In genomic region chr10:46028584-46029570, GRCh38 we compare ENCODE assay signal across 8 cellular contexts. TPM values are rescaled to one million over a fixed set of nuclear protein-coding genes. Genes with fewer than 3 reads are reported as not detected.
DNase-seq lines count a peak whose midpoint lies in the region; ATAC-seq, FAIRE-seq and TF ChIP-seq lines count a peak whose summit lies in the region.

No MANE protein-coding gene starts in this region.

- intact Hi-C loops in activated B cell treated with CpG ODN at 0.5 μM for 24 hours (cut with micrococcal nuclease), result loop anchor here (1.0 to 10.0 kb wide), 5 partner anchors 47 to 1062 kb away; partner anchors contain the start of gene ALOX5

- peak overlapping the region; percentile 89 for H3K27ac Mint-ChIP-seq in activated B cell treated with CpG ODN at 0.5 μM for 24 hours

- peak; percentile 22 for ATAC-seq in activated B cell treated with CpG ODN at 0.5 μM for 24 hours (ENCODE audit: low read depth)

- H3K4me3 Mint-ChIP-seq in activated B cell treated with CpG ODN at 0.5 μM for 24 hours, result peak overlapping the region; percentile 95

- peaks cover 11% of the 10 kb centered on the region for H3K36me3 Mint-ChIP-seq in activated B cell treated with CpG ODN at 0.5 μM for 24 hours (ENCODE audit: low read depth)

- no peaks in the 10 kb centered on the region for H3K9me3 Mint-ChIP-seq in activated B cell treated with CpG ODN at 0.5 μM for 24 hours

- DNase-seq in stimulated activated CD4-positive, alpha-beta T cell treated with anti-CD3 and anti-CD28 coated beads, Interleukin-2, amount 100 ng/mL, for 4 hours (ENCODE audit: low read depth), result peak; percentile 24
- no peak for DNase-seq in stimulated activated CD4-positive, alpha-beta T cell treated with anti-CD3 and anti-CD28 coated beads, Interleukin-2, amount 100 ng/mL, for 48 hours
- DNase-seq in HFF-Myc (ENCODE audit: extremely low read depth, low read depth) (peak; percentile 42), NCI-H1694 (lab: John Stamatoyannopoulos, UW) (peak; percentile 19), activated B cell treated with CpG ODN at 0.5 μM for 24 hours (no peak), fibroblast of peridontal ligament (ENCODE audit: extremely low read depth) (peak; percentile 81), non-pigmented ciliary epithelial cell (ENCODE audit: low read depth) (peak; percentile 37), GM12892 (ENCODE audit: insufficient read length) (no peak)

- H3K27me3 Mint-ChIP-seq in activated B cell treated with CpG ODN at 0.5 μM for 24 hours, result no peaks in the 10 kb centered on the region

- TF ChIP-seq CTCF in HFF-Myc (IDR thresholded peaks at IDR 0.05; ENCODE audit: low read depth, low read length, missing control alignments) (peak; percentile 56), activated B cell treated with CpG ODN at 0.5 μM for 24 hours (IDR thresholded peaks at IDR 0.05) (no peak)

- CTCF ChIA-PET in activated B cell treated with CpG ODN at 0.5 μM for 24 hours (lab: Charles Lee), result interaction anchor here (0.8 to 2.4 kb wide), 5 partner anchors 9 to 794 kb away, joined by 3 to 8 read pairs (median 3); no protein-coding TSS in a partner anchor

- FAIRE-seq in GM12892 (lab: Jason Lieb, UNC), result no peak

- POLR2A ChIA-PET in activated B cell treated with CpG ODN at 0.5 μM for 24 hours (lab: Charles Lee), result interaction anchor here (1.0 kb wide), 1 partner anchor 779 kb away, joined by 9 read pairs; no protein-coding TSS in a partner anchor

- H3K4me3 ChIP-seq in HFF-Myc (replicated peaks; ENCODE audit: low read depth, low read length), result peak overlapping the region; percentile 94

- TF ChIP-seq POLR2A in GM12892 (IDR thresholded peaks at IDR 0.05; ENCODE audit: low read depth, low read length), result no peak

- H3K4me1 Mint-ChIP-seq in activated B cell treated with CpG ODN at 0.5 μM for 24 hours, result peaks cover 60% of the 10 kb centered on the region

RNA-seq across cellular contexts. Expression of gene NCOA4, which starts 1.5 kb away (rescaled TPM):
- total RNA-seq in activated B cell treated with CpG ODN at 0.5 μM for 24 hours, result 94.5 and 94.9 TPM in 2 replicates
- polyA plus RNA-seq in GM12892 (2012; ENCODE audit: missing spikeins), result 65.1 TPM

RNA-seq across cellular contexts. Expression of gene MSMB, which starts 17.2 kb away (rescaled TPM):
- total RNA-seq in activated B cell treated with CpG ODN at 0.5 μM for 24 hours, result not detected in 2 replicates
- not detected for polyA plus RNA-seq in GM12892 (2012; ENCODE audit: missing spikeins)

RNA-seq across cellular contexts. Expression of gene TIMM23, which starts 56.6 kb away (rescaled TPM):
- total RNA-seq in activated B cell treated with CpG ODN at 0.5 μM for 24 hours, result 47.2 and 50.1 TPM in 2 replicates
- 92.3 TPM for polyA plus RNA-seq in GM12892 (2012; ENCODE audit: missing spikeins)

Comparison
In these comparisons a context has a peak if more than half of its experiments do, and no peak if none do; other contexts are left out.
1. DNase-seq: peak in stimulated activated CD4-positive, alpha-beta T cell treated with anti-CD3 and anti-CD28 coated beads, Interleukin-2, amount 100 ng/mL, for 4 hours (single experiment), HFF-Myc (single experiment), NCI-H1694 (single experiment), fibroblast of peridontal ligament (single experiment) and non-pigmented ciliary epithelial cell (single experiment); none in stimulated activated CD4-positive, alpha-beta T cell treated with anti-CD3 and anti-CD28 coated beads, Interleukin-2, amount 100 ng/mL, for 48 hours (0 of 2), activated B cell treated with CpG ODN at 0.5 μM for 24 hours (single experiment) and GM12892 (single experiment).